Comparison of ENCODE assay signal across 32 cellular contexts in genomic region chr18:22203035-22203434, GRCh38. TPM values are rescaled to one million over a fixed set of nuclear protein-coding genes. Genes with fewer than 3 reads are reported as not detected.
"Had no signal": no experiment of that assay in that cellular context is flagged by ENCODE, and none has a peak within 500 bp of the region (broad histone marks: within the 10 kb centered on the region; RNA-seq: fewer than 3 reads in every experiment).

No MANE protein-coding gene starts in this region.

- H3K9me3 Mint-ChIP-seq: activated CD4-positive, alpha-beta memory T cell treated with anti-CD3 and anti-CD28 coated beads, Interleukin-2, amount 10 ng/mL, durations not matched to agents 7 days and 5 days; activated naive CD4-positive, alpha-beta T cell treated with anti-CD3 and anti-CD28 coated beads, Interleukin-2, amount 10 ng/mL, durations not matched to agents 7 days and 5 days; activated naive CD8-positive, alpha-beta T cell treated with anti-CD3 and anti-CD28 coated beads, Interleukin-2, amount 50 U/mL, for 24 hours had no signal

- H3K36me3 Mint-ChIP-seq: activated CD8-positive, alpha-beta memory T cell treated with anti-CD3 and anti-CD28 coated beads, Interleukin-2, amount 10 ng/mL, durations not matched to agents 7 days and 5 days; activated naive CD4-positive, alpha-beta T cell treated with anti-CD3 and anti-CD28 coated beads, Interleukin-2, amount 10 ng/mL, durations not matched to agents 7 days and 5 days; activated naive CD8-positive, alpha-beta T cell had no signal

- H3K4me3 ChIP-seq: K562, MG63, SJCRH30, SK-N-MC had no signal

- H3K27me3 Mint-ChIP-seq: activated CD8-positive, alpha-beta memory T cell treated with anti-CD3 and anti-CD28 coated beads, Interleukin-2, amount 10 ng/mL, durations not matched to agents 7 days and 5 days; activated naive CD8-positive, alpha-beta T cell treated with anti-CD3 and anti-CD28 coated beads, Interleukin-2, amount 50 U/mL, for 24 hours had no signal

- DNase-seq: activated CD4-positive, alpha-beta memory T cell treated with anti-CD3 and anti-CD28 coated beads, Interleukin-2, amount 10 ng/mL, durations not matched to agents 7 days and 5 days; activated CD4-positive, alpha-beta T cell treated with anti-CD3 and anti-CD28 coated beads for 1 hour; activated CD4-positive, alpha-beta T cell treated with anti-CD3 and anti-CD28 coated beads for 48 hours; activated CD4-positive, CD25-positive, alpha-beta regulatory T cell; activated CD8-positive, alpha-beta memory T cell treated with anti-CD3 and anti-CD28 coated beads for 24 hours; activated CD8-positive, alpha-beta memory T cell treated with anti-CD3 and anti-CD28 coated beads, Interleukin-2, amount 10 ng/mL, durations not matched to agents 7 days and 5 days; activated CD8-positive, alpha-beta memory T cell treated with anti-CD3 and anti-CD28 coated beads, Interleukin-2, amount 50 U/mL, for 48 hours; activated effector memory CD4-positive, alpha-beta T cell treated with Interleukin-2 at 50 U/mL for 16 hours; activated naive CD4-positive, alpha-beta T cell treated with anti-CD3 and anti-CD28 coated beads, Interleukin-2, amount 10 ng/mL, durations not matched to agents 7 days and 5 days; activated naive CD8-positive, alpha-beta T cell treated with anti-CD3 and anti-CD28 coated beads, Interleukin-2, amount 50 U/mL, for 24 hours; activated T-cell treated with anti-CD3 and anti-CD28 coated beads, Interleukin-2, amount 50 U/mL, for 48 hours; amniotic stem cell; aorta; brain microvascular endothelial cell; MG63; NCI-H1048; NCI-H1105 treated with DMSO at 0.1 percent for 48 hours; NCI-H1436; NCI-H1694; NCI-H1930; NCI-H345; NCI-H524 treated with DMSO at 0.1 percent for 48 hours; SHP77; SJCRH30; T1000; WERI-Rb-1 had no signal

- H3K9me3 ChIP-seq: MG63, SJCRH30 had no signal

- H3K27me3 ChIP-seq: brain microvascular endothelial cell, MG63, SJCRH30 had no signal

- H3K27ac Mint-ChIP-seq: activated CD4-positive, alpha-beta memory T cell treated with anti-CD3 and anti-CD28 coated beads, Interleukin-2, amount 10 ng/mL, durations not matched to agents 7 days and 5 days; activated CD8-positive, alpha-beta memory T cell treated with anti-CD3 and anti-CD28 coated beads, Interleukin-2, amount 10 ng/mL, durations not matched to agents 7 days and 5 days; activated naive CD4-positive, alpha-beta T cell treated with anti-CD3 and anti-CD28 coated beads, Interleukin-2, amount 10 ng/mL, durations not matched to agents 7 days and 5 days; activated naive CD8-positive, alpha-beta T cell; activated naive CD8-positive, alpha-beta T cell treated with anti-CD3 and anti-CD28 coated beads, Interleukin-2, amount 50 U/mL, for 24 hours had no signal

- H3K4me1 Mint-ChIP-seq: activated CD4-positive, alpha-beta memory T cell treated with anti-CD3 and anti-CD28 coated beads, Interleukin-2, amount 10 ng/mL, durations not matched to agents 7 days and 5 days; activated CD8-positive, alpha-beta memory T cell treated with anti-CD3 and anti-CD28 coated beads, Interleukin-2, amount 10 ng/mL, durations not matched to agents 7 days and 5 days; activated naive CD4-positive, alpha-beta T cell treated with anti-CD3 and anti-CD28 coated beads, Interleukin-2, amount 10 ng/mL, durations not matched to agents 7 days and 5 days; activated naive CD8-positive, alpha-beta T cell treated with anti-CD3 and anti-CD28 coated beads, Interleukin-2, amount 50 U/mL, for 24 hours had no signal

- H3K27ac ChIP-seq: brain microvascular endothelial cell, SJCRH30, SK-N-MC, WERI-Rb-1 had no signal

- ATAC-seq: activated CD8-positive, alpha-beta memory T cell treated with anti-CD3 and anti-CD28 coated beads, Interleukin-2, amount 10 ng/mL, durations not matched to agents 7 days and 5 days; activated naive CD8-positive, alpha-beta T cell treated with anti-CD3 and anti-CD28 coated beads, Interleukin-2, amount 50 U/mL, for 24 hours; K562; Panc1 had no signal

- H3K4me3 Mint-ChIP-seq: activated CD4-positive, alpha-beta memory T cell treated with anti-CD3 and anti-CD28 coated beads, Interleukin-2, amount 10 ng/mL, durations not matched to agents 7 days and 5 days; activated CD8-positive, alpha-beta memory T cell treated with anti-CD3 and anti-CD28 coated beads, Interleukin-2, amount 10 ng/mL, durations not matched to agents 7 days and 5 days; activated naive CD4-positive, alpha-beta T cell treated with anti-CD3 and anti-CD28 coated beads, Interleukin-2, amount 10 ng/mL, durations not matched to agents 7 days and 5 days; activated naive CD8-positive, alpha-beta T cell; activated naive CD8-positive, alpha-beta T cell treated with anti-CD3 and anti-CD28 coated beads, Interleukin-2, amount 50 U/mL, for 24 hours had no signal

- H3K4me1 ChIP-seq: SJCRH30 had no signal

- H3K36me3 ChIP-seq: SJCRH30, WERI-Rb-1 had no signal

RNA-seq across cellular contexts. Expression of gene GATA6, which starts 33.6 kb away (rescaled TPM):
- total RNA-seq: activated CD4-positive, alpha-beta memory T cell treated with anti-CD3 and anti-CD28 coated beads, Interleukin-2, amount 10 ng/mL, durations not matched to agents 7 days and 5 days; activated CD8-positive, alpha-beta memory T cell treated with anti-CD3 and anti-CD28 coated beads, Interleukin-2, amount 10 ng/mL, durations not matched to agents 7 days and 5 days; T-helper 1 cell treated with Interleukin-12 subunit alpha and Interleukin-12 subunit beta and Interleukin-4 antibody, amounts not matched to agents 30 ng/mL and 1 ng/mL, for 36 hours; T-helper 2 cell treated with Interferon-gamma antibody and Interleukin-4, amounts not matched to agents 100 ng/mL and 5 ng/mL, for 36 hours had no signal
